In the genomic region with DNA sequence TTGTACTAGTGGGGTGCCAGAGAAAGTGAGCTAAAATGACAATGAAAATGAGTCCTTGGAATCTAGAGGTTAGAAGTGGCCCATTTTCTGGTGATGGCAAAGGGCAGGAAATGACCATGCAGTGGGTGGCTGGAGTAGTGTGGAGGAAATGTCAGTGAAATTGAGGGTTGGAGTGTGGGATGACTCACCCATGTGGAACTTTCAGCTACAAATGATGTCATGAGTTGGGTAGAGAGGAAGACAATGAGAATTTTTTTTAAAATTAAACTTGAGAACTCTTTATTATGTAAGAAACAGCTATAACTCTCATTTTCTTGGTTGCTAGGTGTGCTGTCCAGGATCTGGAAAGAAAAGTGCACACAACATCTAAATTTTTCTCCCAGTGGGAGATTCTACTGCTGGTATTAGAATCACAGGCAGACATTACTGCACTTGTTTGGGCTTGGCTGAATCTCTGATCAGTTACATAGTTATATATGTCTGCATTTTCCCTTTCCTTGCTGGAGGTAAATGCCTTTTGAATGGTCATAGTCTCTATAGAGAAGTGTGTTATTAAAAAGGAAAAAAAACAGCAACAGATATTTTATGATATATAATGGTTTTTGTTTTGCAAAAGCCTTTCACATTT, we compare ENCODE assay signal across 1 cellular context.
A peak's percentile ranks its signal among the peaks of the same experiment; 100 is the strongest.
TF ChIP-seq lines count a peak whose summit lies in the region.

No MANE protein-coding gene starts in this region.

TF ChIP-seq in K562, 482 proteins besides CTCF, POLR2A, EP300 and RAD21 (continued from another document and continues in another):
- TF ChIP-seq, protein P1, sequence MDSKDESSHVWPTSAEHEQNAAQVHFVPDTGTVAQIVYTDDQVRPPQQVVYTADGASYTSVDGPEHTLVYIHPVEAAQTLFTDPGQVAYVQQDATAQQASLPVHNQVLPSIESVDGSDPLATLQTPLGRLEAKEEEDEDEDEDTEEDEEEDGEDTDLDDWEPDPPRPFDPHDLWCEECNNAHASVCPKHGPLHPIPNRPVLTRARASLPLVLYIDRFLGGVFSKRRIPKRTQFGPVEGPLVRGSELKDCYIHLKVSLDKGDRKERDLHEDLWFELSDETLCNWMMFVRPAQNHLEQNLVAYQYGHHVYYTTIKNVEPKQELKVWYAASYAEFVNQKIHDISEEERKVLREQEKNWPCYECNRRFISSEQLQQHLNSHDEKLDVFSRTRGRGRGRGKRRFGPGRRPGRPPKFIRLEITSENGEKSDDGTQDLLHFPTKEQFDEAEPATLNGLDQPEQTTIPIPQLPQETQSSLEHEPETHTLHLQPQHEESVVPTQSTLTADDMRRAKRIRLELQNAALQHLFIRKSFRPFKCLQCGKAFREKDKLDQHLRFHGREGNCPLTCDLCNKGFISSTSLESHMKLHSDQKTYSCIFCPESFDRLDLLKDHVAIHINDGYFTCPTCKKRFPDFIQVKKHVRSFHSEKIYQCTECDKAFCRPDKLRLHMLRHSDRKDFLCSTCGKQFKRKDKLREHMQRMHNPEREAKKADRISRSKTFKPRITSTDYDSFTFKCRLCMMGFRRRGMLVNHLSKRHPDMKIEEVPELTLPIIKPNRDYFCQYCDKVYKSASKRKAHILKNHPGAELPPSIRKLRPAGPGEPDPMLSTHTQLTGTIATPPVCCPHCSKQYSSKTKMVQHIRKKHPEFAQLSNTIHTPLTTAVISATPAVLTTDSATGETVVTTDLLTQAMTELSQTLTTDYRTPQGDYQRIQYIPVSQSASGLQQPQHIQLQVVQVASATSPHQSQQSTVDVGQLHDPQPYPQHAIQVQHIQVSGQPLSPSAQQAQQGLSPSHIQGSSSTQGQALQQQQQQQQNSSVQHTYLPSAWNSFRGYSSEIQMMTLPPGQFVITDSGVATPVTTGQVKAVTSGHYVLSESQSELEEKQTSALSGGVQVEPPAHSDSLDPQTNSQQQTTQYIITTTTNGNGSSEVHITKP (IDR thresholded peaks at IDR 0.05; ENCODE audit: partially characterized antibody): no peak
- TF ChIP-seq GABPA (tag; conservative IDR thresholded peaks at IDR 0.05; ENCODE audit: low read depth) (peak; percentile 28), JUN (IDR thresholded peaks at IDR 0.05; ENCODE audit: borderline replicate concordance, low read depth, low read length) (peak; percentile 94), JUN (CRISPR knock-in tag; IDR thresholded peaks at IDR 0.05; ENCODE audit: borderline replicate concordance) (no peak), MEF2D (tag; conservative IDR thresholded peaks at IDR 0.05; ENCODE audit: low read depth) (no peak), RAD51 (IDR thresholded peaks at IDR 0.05; ENCODE audit: borderline replicate concordance, low read depth) (no peak), ZNF239 (CRISPR knock-in tag; IDR thresholded peaks at IDR 0.05) (no peak), C11orf30 (IDR thresholded peaks at IDR 0.05; ENCODE audit: low read depth) (no peak), ELF2 (CRISPR knock-in tag; IDR thresholded peaks at IDR 0.05) (no peak), POLR2B (IDR thresholded peaks at IDR 0.05; ENCODE audit: low read depth, partially characterized antibody) (no peak), SMAD1 (IDR thresholded peaks at IDR 0.05; ENCODE audit: low read depth, low read length, partially characterized antibody) (no peak), FOXA1 (IDR thresholded peaks at IDR 0.05; ENCODE audit: borderline replicate concordance) (no peak), DACH1 (IDR thresholded peaks at IDR 0.05; ENCODE audit: partially characterized antibody) (no peak), ZNF589 (CRISPR knock-in tag; IDR thresholded peaks at IDR 0.05; ENCODE audit: low read depth) (peak; percentile 83), SRSF7 (optimal IDR thresholded peaks at IDR 0.05; ENCODE audit: low read depth, low read length) (no peak), MAFK (IDR thresholded peaks at IDR 0.05; ENCODE audit: low read length) (no peak), TEAD1 (CRISPR knock-in tag; IDR thresholded peaks at IDR 0.05) (no peak), ARNT (IDR thresholded peaks at IDR 0.05) (no peak), ZFP36 (IDR thresholded peaks at IDR 0.05; ENCODE audit: low read depth, low read length, partially characterized antibody) (no peak), ZNF24 (IDR thresholded peaks at IDR 0.05) (no peak), ZNF121 (CRISPR knock-in tag; conservative IDR thresholded peaks at IDR 0.05) (no peak), BMI1 (IDR thresholded peaks at IDR 0.05; ENCODE audit: low read length) (no peak), PYGO2 (tag; IDR thresholded peaks at IDR 0.05) (no peak), ZEB2 (IDR thresholded peaks at IDR 0.05) (no peak), IFI16 (CRISPR knock-in tag; IDR thresholded peaks at IDR 0.05) (no peak), RFX1 (IDR thresholded peaks at IDR 0.05) (no peak), DPF2 (IDR thresholded peaks at IDR 0.05) (peak; percentile 62), IRF2 (CRISPR knock-in tag; IDR thresholded peaks at IDR 0.05) (no peak), WHSC1 (IDR thresholded peaks at IDR 0.05; ENCODE audit: low read length) (no peak)
- TF ChIP-seq, protein P2, sequence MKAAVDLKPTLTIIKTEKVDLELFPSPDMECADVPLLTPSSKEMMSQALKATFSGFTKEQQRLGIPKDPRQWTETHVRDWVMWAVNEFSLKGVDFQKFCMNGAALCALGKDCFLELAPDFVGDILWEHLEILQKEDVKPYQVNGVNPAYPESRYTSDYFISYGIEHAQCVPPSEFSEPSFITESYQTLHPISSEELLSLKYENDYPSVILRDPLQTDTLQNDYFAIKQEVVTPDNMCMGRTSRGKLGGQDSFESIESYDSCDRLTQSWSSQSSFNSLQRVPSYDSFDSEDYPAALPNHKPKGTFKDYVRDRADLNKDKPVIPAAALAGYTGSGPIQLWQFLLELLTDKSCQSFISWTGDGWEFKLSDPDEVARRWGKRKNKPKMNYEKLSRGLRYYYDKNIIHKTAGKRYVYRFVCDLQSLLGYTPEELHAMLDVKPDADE (conservative IDR thresholded peaks at IDR 0.05; ENCODE audit: control insufficient read depth, low read depth, low read length): no peak
- TF ChIP-seq, protein P3, sequence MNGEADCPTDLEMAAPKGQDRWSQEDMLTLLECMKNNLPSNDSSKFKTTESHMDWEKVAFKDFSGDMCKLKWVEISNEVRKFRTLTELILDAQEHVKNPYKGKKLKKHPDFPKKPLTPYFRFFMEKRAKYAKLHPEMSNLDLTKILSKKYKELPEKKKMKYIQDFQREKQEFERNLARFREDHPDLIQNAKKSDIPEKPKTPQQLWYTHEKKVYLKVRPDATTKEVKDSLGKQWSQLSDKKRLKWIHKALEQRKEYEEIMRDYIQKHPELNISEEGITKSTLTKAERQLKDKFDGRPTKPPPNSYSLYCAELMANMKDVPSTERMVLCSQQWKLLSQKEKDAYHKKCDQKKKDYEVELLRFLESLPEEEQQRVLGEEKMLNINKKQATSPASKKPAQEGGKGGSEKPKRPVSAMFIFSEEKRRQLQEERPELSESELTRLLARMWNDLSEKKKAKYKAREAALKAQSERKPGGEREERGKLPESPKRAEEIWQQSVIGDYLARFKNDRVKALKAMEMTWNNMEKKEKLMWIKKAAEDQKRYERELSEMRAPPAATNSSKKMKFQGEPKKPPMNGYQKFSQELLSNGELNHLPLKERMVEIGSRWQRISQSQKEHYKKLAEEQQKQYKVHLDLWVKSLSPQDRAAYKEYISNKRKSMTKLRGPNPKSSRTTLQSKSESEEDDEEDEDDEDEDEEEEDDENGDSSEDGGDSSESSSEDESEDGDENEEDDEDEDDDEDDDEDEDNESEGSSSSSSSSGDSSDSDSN (IDR thresholded peaks at IDR 0.05; ENCODE audit: borderline replicate concordance in 1 of 2, low read depth in 2 of 2, low read length in 2 of 2): no peak
- TF ChIP-seq, protein P4, sequence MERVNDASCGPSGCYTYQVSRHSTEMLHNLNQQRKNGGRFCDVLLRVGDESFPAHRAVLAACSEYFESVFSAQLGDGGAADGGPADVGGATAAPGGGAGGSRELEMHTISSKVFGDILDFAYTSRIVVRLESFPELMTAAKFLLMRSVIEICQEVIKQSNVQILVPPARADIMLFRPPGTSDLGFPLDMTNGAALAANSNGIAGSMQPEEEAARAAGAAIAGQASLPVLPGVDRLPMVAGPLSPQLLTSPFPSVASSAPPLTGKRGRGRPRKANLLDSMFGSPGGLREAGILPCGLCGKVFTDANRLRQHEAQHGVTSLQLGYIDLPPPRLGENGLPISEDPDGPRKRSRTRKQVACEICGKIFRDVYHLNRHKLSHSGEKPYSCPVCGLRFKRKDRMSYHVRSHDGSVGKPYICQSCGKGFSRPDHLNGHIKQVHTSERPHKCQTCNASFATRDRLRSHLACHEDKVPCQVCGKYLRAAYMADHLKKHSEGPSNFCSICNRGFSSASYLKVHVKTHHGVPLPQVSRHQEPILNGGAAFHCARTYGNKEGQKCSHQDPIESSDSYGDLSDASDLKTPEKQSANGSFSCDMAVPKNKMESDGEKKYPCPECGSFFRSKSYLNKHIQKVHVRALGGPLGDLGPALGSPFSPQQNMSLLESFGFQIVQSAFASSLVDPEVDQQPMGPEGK (CRISPR knock-in tag; IDR thresholded peaks at IDR 0.05; ENCODE audit: borderline replicate concordance): no peak
- TF ChIP-seq, protein P5, sequence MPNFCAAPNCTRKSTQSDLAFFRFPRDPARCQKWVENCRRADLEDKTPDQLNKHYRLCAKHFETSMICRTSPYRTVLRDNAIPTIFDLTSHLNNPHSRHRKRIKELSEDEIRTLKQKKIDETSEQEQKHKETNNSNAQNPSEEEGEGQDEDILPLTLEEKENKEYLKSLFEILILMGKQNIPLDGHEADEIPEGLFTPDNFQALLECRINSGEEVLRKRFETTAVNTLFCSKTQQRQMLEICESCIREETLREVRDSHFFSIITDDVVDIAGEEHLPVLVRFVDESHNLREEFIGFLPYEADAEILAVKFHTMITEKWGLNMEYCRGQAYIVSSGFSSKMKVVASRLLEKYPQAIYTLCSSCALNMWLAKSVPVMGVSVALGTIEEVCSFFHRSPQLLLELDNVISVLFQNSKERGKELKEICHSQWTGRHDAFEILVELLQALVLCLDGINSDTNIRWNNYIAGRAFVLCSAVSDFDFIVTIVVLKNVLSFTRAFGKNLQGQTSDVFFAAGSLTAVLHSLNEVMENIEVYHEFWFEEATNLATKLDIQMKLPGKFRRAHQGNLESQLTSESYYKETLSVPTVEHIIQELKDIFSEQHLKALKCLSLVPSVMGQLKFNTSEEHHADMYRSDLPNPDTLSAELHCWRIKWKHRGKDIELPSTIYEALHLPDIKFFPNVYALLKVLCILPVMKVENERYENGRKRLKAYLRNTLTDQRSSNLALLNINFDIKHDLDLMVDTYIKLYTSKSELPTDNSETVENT (CRISPR knock-in tag; IDR thresholded peaks at IDR 0.05): no peak
- TF ChIP-seq, protein P6, sequence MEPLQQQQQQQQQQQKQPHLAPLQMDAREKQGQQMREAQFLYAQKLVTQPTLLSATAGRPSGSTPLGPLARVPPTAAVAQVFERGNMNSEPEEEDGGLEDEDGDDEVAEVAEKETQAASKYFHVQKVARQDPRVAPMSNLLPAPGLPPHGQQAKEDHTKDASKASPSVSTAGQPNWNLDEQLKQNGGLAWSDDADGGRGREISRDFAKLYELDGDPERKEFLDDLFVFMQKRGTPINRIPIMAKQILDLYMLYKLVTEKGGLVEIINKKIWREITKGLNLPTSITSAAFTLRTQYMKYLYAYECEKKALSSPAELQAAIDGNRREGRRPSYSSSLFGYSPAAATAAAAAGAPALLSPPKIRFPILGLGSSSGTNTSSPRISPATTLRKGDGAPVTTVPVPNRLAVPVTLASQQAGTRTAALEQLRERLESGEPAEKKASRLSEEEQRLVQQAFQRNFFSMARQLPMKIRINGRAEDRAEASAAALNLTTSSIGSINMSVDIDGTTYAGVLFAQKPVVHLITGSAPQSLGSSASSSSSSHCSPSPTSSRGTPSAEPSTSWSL (CRISPR knock-in tag; IDR thresholded peaks at IDR 0.05; ENCODE audit: borderline replicate concordance): no peak
- TF ChIP-seq, protein P7, sequence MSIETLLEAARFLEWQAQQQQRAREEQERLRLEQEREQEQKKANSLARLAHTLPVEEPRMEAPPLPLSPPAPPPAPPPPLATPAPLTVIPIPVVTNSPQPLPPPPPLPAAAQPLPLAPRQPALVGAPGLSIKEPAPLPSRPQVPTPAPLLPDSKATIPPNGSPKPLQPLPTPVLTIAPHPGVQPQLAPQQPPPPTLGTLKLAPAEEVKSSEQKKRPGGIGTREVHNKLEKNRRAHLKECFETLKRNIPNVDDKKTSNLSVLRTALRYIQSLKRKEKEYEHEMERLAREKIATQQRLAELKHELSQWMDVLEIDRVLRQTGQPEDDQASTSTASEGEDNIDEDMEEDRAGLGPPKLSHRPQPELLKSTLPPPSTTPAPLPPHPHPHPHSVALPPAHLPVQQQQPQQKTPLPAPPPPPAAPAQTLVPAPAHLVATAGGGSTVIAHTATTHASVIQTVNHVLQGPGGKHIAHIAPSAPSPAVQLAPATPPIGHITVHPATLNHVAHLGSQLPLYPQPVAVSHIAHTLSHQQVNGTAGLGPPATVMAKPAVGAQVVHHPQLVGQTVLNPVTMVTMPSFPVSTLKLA (conservative IDR thresholded peaks at IDR 0.05): no peak
- TF ChIP-seq, protein P8, sequence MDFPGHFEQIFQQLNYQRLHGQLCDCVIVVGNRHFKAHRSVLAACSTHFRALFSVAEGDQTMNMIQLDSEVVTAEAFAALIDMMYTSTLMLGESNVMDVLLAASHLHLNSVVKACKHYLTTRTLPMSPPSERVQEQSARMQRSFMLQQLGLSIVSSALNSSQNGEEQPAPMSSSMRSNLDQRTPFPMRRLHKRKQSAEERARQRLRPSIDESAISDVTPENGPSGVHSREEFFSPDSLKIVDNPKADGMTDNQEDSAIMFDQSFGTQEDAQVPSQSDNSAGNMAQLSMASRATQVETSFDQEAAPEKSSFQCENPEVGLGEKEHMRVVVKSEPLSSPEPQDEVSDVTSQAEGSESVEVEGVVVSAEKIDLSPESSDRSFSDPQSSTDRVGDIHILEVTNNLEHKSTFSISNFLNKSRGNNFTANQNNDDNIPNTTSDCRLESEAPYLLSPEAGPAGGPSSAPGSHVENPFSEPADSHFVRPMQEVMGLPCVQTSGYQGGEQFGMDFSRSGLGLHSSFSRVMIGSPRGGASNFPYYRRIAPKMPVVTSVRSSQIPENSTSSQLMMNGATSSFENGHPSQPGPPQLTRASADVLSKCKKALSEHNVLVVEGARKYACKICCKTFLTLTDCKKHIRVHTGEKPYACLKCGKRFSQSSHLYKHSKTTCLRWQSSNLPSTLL (IDR thresholded peaks at IDR 0.05): no peak
- TF ChIP-seq, protein P9, sequence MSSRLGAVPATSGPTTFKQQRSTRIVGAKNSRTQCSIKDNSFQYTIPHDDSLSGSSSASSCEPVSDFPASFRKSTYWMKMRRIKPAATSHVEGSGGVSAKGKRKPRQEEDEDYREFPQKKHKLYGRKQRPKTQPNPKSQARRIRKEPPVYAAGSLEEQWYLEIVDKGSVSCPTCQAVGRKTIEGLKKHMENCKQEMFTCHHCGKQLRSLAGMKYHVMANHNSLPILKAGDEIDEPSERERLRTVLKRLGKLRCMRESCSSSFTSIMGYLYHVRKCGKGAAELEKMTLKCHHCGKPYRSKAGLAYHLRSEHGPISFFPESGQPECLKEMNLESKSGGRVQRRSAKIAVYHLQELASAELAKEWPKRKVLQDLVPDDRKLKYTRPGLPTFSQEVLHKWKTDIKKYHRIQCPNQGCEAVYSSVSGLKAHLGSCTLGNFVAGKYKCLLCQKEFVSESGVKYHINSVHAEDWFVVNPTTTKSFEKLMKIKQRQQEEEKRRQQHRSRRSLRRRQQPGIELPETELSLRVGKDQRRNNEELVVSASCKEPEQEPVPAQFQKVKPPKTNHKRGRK (tag; IDR thresholded peaks at IDR 0.05): no peak
- TF ChIP-seq, protein P10, sequence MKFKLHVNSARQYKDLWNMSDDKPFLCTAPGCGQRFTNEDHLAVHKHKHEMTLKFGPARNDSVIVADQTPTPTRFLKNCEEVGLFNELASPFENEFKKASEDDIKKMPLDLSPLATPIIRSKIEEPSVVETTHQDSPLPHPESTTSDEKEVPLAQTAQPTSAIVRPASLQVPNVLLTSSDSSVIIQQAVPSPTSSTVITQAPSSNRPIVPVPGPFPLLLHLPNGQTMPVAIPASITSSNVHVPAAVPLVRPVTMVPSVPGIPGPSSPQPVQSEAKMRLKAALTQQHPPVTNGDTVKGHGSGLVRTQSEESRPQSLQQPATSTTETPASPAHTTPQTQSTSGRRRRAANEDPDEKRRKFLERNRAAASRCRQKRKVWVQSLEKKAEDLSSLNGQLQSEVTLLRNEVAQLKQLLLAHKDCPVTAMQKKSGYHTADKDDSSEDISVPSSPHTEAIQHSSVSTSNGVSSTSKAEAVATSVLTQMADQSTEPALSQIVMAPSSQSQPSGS (CRISPR knock-in tag; IDR thresholded peaks at IDR 0.05): no peak
